ENCODE assay signal across 8 cellular contexts in genomic region chr4:176123710-176124407, GRCh38. TPM values are rescaled to one million over a fixed set of nuclear protein-coding genes. Genes with fewer than 3 reads are reported as not detected.
A peak's percentile ranks its signal among the peaks of the same experiment; 100 is the strongest.
DNase-seq lines count a peak whose midpoint lies in the region; ATAC-seq, FAIRE-seq and TF ChIP-seq lines count a peak whose summit lies in the region.
"Had no signal": no experiment of that assay in that cellular context is flagged by ENCODE, and none has a peak within 500 bp of the region (broad histone marks: within the 10 kb centered on the region; RNA-seq: fewer than 3 reads in every experiment).

No MANE protein-coding gene starts in this region.

- H3K27me3 Mint-ChIP-seq in stimulated activated naive B cell treated with anti-CD40 and anti-IgM and Interleukin-4, amounts not matched to agents 10 μg/mL and 1 μg/mL and 100 μg/mL, for 72 hours = no peaks in the 10 kb centered on the region
- H3K27me3 Mint-ChIP-seq in activated CD4-positive, alpha-beta memory T cell treated with anti-CD3 and anti-CD28 coated beads, Interleukin-2, amount 10 ng/mL, durations not matched to agents 7 days and 5 days = no peaks in the 10 kb centered on the region

- CTCF ChIA-PET in activated CD4-positive, alpha-beta memory T cell treated with anti-CD3 and anti-CD28 coated beads, Interleukin-2, amount 10 ng/mL, durations not matched to agents 7 days and 5 days (lab: Charles Lee) = interaction anchor here (0.6 to 1.6 kb wide), 5 partner anchors 9 to 203 kb away, joined by 3 read pairs; no protein-coding TSS in a partner anchor

- H3K27ac Mint-ChIP-seq in stimulated activated naive B cell treated with anti-CD40 and anti-IgM and Interleukin-4, amounts not matched to agents 10 μg/mL and 1 μg/mL and 100 μg/mL, for 72 hours = peak overlapping the region; percentile 70
- no peak overlapping the region for H3K27ac Mint-ChIP-seq in activated CD4-positive, alpha-beta memory T cell treated with anti-CD3 and anti-CD28 coated beads, Interleukin-2, amount 10 ng/mL, durations not matched to agents 7 days and 5 days
- H3K27ac Mint-ChIP-seq: activated naive CD4-positive, alpha-beta T cell treated with anti-CD3 and anti-CD28 coated beads, Interleukin-2, amount 50 U/mL, for 24 hours had no signal

- POLR2A ChIA-PET in activated CD4-positive, alpha-beta memory T cell treated with anti-CD3 and anti-CD28 coated beads, Interleukin-2, amount 10 ng/mL, durations not matched to agents 7 days and 5 days (lab: Charles Lee) = no interaction called here

- TF ChIP-seq CTCF in fibroblast of villous mesenchyme (IDR thresholded peaks at IDR 0.05; ENCODE audit: insufficient read depth, low read depth, low read length) = peak; percentile 65

- FAIRE-seq in RCC 7860 (lab: Jason Lieb, UNC) = no peak

- no peak overlapping the region for H3K4me3 ChIP-seq in fibroblast of villous mesenchyme (ENCODE audit: low read depth, low read length)

- no peaks in the 10 kb centered on the region for H3K9me3 Mint-ChIP-seq in stimulated activated naive B cell treated with anti-CD40 and anti-IgM and Interleukin-4, amounts not matched to agents 10 μg/mL and 1 μg/mL and 100 μg/mL, for 72 hours
- H3K9me3 Mint-ChIP-seq in activated CD4-positive, alpha-beta memory T cell treated with anti-CD3 and anti-CD28 coated beads, Interleukin-2, amount 10 ng/mL, durations not matched to agents 7 days and 5 days = no peaks in the 10 kb centered on the region
- H3K9me3 Mint-ChIP-seq: activated naive CD4-positive, alpha-beta T cell treated with anti-CD3 and anti-CD28 coated beads, Interleukin-2, amount 50 U/mL, for 24 hours had no signal

- ATAC-seq in GM19025 (IDR thresholded peaks at IDR 0.05; ENCODE audit: low read depth, unreplicated experiment) (peak; percentile 100), HG03060 (IDR thresholded peaks at IDR 0.05; ENCODE audit: low read depth, unreplicated experiment) (peak; percentile 99)
- ATAC-seq in stimulated activated naive B cell treated with anti-CD40 and anti-IgM and Interleukin-4, amounts not matched to agents 10 μg/mL and 1 μg/mL and 100 μg/mL, for 72 hours (replicated peaks) = peak; percentile 98 to 99

- no peaks in the 10 kb centered on the region for H3K36me3 Mint-ChIP-seq in stimulated activated naive B cell treated with anti-CD40 and anti-IgM and Interleukin-4, amounts not matched to agents 10 μg/mL and 1 μg/mL and 100 μg/mL, for 72 hours
- H3K36me3 Mint-ChIP-seq in activated CD4-positive, alpha-beta memory T cell treated with anti-CD3 and anti-CD28 coated beads, Interleukin-2, amount 10 ng/mL, durations not matched to agents 7 days and 5 days (ENCODE audit: low read depth) = no peaks in the 10 kb centered on the region
- H3K36me3 Mint-ChIP-seq: activated naive CD4-positive, alpha-beta T cell treated with anti-CD3 and anti-CD28 coated beads, Interleukin-2, amount 50 U/mL, for 24 hours had no signal

- peak; percentile 22 for DNase-seq in ELF-1 (ENCODE audit: low read depth, low spot score)
- DNase-seq in RCC 7860 (ENCODE audit: low spot score) = peak; percentile 5
- peak; percentile 18 for DNase-seq in fibroblast of villous mesenchyme (ENCODE audit: low read depth)
- DNase-seq in stimulated activated naive B cell treated with anti-CD40 and anti-IgM and Interleukin-4, amounts not matched to agents 10 μg/mL and 1 μg/mL and 100 μg/mL, for 72 hours = no peak
- no peak for DNase-seq in activated CD4-positive, alpha-beta memory T cell treated with anti-CD3 and anti-CD28 coated beads, Interleukin-2, amount 10 ng/mL, durations not matched to agents 7 days and 5 days

- H3K4me1 Mint-ChIP-seq in stimulated activated naive B cell treated with anti-CD40 and anti-IgM and Interleukin-4, amounts not matched to agents 10 μg/mL and 1 μg/mL and 100 μg/mL, for 72 hours = peaks cover 7 to 10% of the 10 kb centered on the region in 2 donors
- peaks cover 6% of the 10 kb centered on the region for H3K4me1 Mint-ChIP-seq in activated CD4-positive, alpha-beta memory T cell treated with anti-CD3 and anti-CD28 coated beads, Interleukin-2, amount 10 ng/mL, durations not matched to agents 7 days and 5 days
- H3K4me1 Mint-ChIP-seq: activated naive CD4-positive, alpha-beta T cell treated with anti-CD3 and anti-CD28 coated beads, Interleukin-2, amount 50 U/mL, for 24 hours had no signal

- peak overlapping the region in 1 of 2 donors; percentile 52 for H3K4me3 Mint-ChIP-seq in stimulated activated naive B cell treated with anti-CD40 and anti-IgM and Interleukin-4, amounts not matched to agents 10 μg/mL and 1 μg/mL and 100 μg/mL, for 72 hours
- H3K4me3 Mint-ChIP-seq in activated CD4-positive, alpha-beta memory T cell treated with anti-CD3 and anti-CD28 coated beads, Interleukin-2, amount 10 ng/mL, durations not matched to agents 7 days and 5 days = no peak overlapping the region
- H3K4me3 Mint-ChIP-seq: activated naive CD4-positive, alpha-beta T cell treated with anti-CD3 and anti-CD28 coated beads, Interleukin-2, amount 50 U/mL, for 24 hours had no signal

RNA-seq across cellular contexts. Expression of gene WDR17, which starts 58.2 kb away (rescaled TPM):
- 0.64 and 0.86 TPM in 2 replicates for total RNA-seq in fibroblast of villous mesenchyme
- total RNA-seq in activated CD4-positive, alpha-beta memory T cell treated with anti-CD3 and anti-CD28 coated beads, Interleukin-2, amount 10 ng/mL, durations not matched to agents 7 days and 5 days = under 1 TPM; 0.70 to 0.78 TPM

Comparison
In these comparisons a context has a peak if more than half of its experiments do, and no peak if none do; other contexts are left out.
1. DNase-seq: peak in ELF-1 (single experiment), RCC 7860 (single experiment) and fibroblast of villous mesenchyme (single experiment); none in stimulated activated naive B cell treated with anti-CD40 and anti-IgM and Interleukin-4, amounts not matched to agents 10 μg/mL and 1 μg/mL and 100 μg/mL, for 72 hours (single experiment) and activated CD4-positive, alpha-beta memory T cell treated with anti-CD3 and anti-CD28 coated beads, Interleukin-2, amount 10 ng/mL, durations not matched to agents 7 days and 5 days (single experiment).
2. Peak in every context shown above with its lines, with median percentiles within 50 percentile points of each other: ATAC-seq.